ENCODE assay signal across 1 cellular context in genomic region chr6:54929245-54929909, GRCh38.
A peak's percentile ranks its signal among the peaks of the same experiment; 100 is the strongest.
TF ChIP-seq lines count a peak whose summit lies in the region.

No MANE protein-coding gene starts in this region.

TF ChIP-seq in HepG2, 621 proteins besides CTCF, POLR2A, EP300 and RAD21 (continued from another document and continues in another):
- TF ChIP-seq ZHX2 (IDR thresholded peaks at IDR 0.05; ENCODE audit: low read depth) (no peak), ZHX2 (CRISPR knock-in tag; IDR thresholded peaks at IDR 0.05; ENCODE audit: borderline replicate concordance) (no peak), ZFP37 (CRISPR knock-in tag; IDR thresholded peaks at IDR 0.05; ENCODE audit: borderline replicate concordance) (no peak), RFXAP (CRISPR knock-in tag; IDR thresholded peaks at IDR 0.05; ENCODE audit: borderline replicate concordance) (no peak; the same call in 1 of the 2 replicates), ONECUT2 (CRISPR knock-in tag; IDR thresholded peaks at IDR 0.05) (no peak), SMARCC2 (IDR thresholded peaks at IDR 0.05) (peak; percentile 98), ZNF558 (CRISPR knock-in tag; IDR thresholded peaks at IDR 0.05; ENCODE audit: borderline replicate concordance) (no peak), JARID2 (CRISPR knock-in tag; IDR thresholded peaks at IDR 0.05; ENCODE audit: insufficient replicate concordance) (no peak), ZNF619 (CRISPR knock-in tag; IDR thresholded peaks at IDR 0.05) (no peak), NFKB2 (CRISPR knock-in tag; IDR thresholded peaks at IDR 0.05; ENCODE audit: borderline replicate concordance) (no peak), SOX6 (IDR thresholded peaks at IDR 0.05) (no peak), SOX6 (CRISPR knock-in tag; IDR thresholded peaks at IDR 0.05) (peak; percentile 57; the same call in 1 of the 2 replicates), NFE2 (CRISPR knock-in tag; IDR thresholded peaks at IDR 0.05) (no peak), YEATS4 (CRISPR knock-in tag; IDR thresholded peaks at IDR 0.05; ENCODE audit: borderline replicate concordance) (0 out of 2 replicates have a peak, but pooled peaks have one; percentile 19), ZMYM4 (CRISPR knock-in tag; IDR thresholded peaks at IDR 0.05) (peak; percentile 68; the same call in 1 of the 2 replicates), ATM (IDR thresholded peaks at IDR 0.05; ENCODE audit: borderline replicate concordance) (no peak), POGZ (CRISPR knock-in tag; IDR thresholded peaks at IDR 0.05) (peak; percentile 86), SOX5 (CRISPR knock-in tag; IDR thresholded peaks at IDR 0.05; ENCODE audit: borderline replicate concordance) (peak; percentile 55; the same call in 1 of the 2 replicates), RAD51 (IDR thresholded peaks at IDR 0.05; ENCODE audit: borderline replicate concordance) (no peak), HOXD1 (CRISPR knock-in tag; IDR thresholded peaks at IDR 0.05) (0 out of 2 replicates have a peak, but pooled peaks have one; percentile 35), ZNF296 (CRISPR knock-in tag; conservative IDR thresholded peaks at IDR 0.05) (no peak), ZNF318 (CRISPR knock-in tag; IDR thresholded peaks at IDR 0.05) (no peak), WIZ (CRISPR knock-in tag; IDR thresholded peaks at IDR 0.05) (0 out of 2 replicates have a peak, but pooled peaks have one; percentile 33), PPARG (CRISPR knock-in tag; conservative IDR thresholded peaks at IDR 0.05) (no peak), ZKSCAN1 (IDR thresholded peaks at IDR 0.05; ENCODE audit: low read length) (no peak), RELA (CRISPR knock-in tag; IDR thresholded peaks at IDR 0.05) (no peak), PITX1 (CRISPR knock-in tag; IDR thresholded peaks at IDR 0.05) (peak; percentile 74), AHR (CRISPR knock-in tag; IDR thresholded peaks at IDR 0.05) (no peak), SALL1 (CRISPR knock-in tag; IDR thresholded peaks at IDR 0.05) (peak; percentile 69; the same call in 1 of the 2 replicates), ZNF362 (CRISPR knock-in tag; IDR thresholded peaks at IDR 0.05; ENCODE audit: borderline replicate concordance) (peak; percentile 83; the same call in 1 of the 2 replicates), MXD4 (CRISPR knock-in tag; IDR thresholded peaks at IDR 0.05) (0 out of 2 replicates have a peak, but pooled peaks have one; percentile 40), BCLAF1 (IDR thresholded peaks at IDR 0.05) (no peak), ZNF136 (CRISPR knock-in tag; IDR thresholded peaks at IDR 0.05; ENCODE audit: low read depth) (0 out of 2 replicates have a peak, but pooled peaks have one; percentile 56), ZNF670 (CRISPR knock-in tag; IDR thresholded peaks at IDR 0.05; ENCODE audit: borderline replicate concordance) (no peak), RFXANK (CRISPR knock-in tag; IDR thresholded peaks at IDR 0.05) (no peak)
- TF ChIP-seq, protein P1, sequence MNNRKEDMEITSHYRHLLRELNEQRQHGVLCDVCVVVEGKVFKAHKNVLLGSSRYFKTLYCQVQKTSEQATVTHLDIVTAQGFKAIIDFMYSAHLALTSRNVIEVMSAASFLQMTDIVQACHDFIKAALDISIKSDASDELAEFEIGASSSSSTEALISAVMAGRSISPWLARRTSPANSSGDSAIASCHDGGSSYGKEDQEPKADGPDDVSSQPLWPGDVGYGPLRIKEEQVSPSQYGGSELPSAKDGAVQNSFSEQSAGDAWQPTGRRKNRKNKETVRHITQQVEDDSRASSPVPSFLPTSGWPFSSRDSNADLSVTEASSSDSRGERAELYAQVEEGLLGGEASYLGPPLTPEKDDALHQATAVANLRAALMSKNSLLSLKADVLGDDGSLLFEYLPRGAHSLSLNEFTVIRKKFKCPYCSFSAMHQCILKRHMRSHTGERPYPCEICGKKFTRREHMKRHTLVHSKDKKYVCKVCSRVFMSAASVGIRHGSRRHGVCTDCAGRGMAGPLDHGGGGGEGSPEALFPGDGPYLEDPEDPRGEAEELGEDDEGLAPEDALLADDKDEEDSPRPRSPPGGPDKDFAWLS (CRISPR knock-in tag; IDR thresholded peaks at IDR 0.05; ENCODE audit: borderline replicate concordance), result no peak
- TF ChIP-seq, protein P2, sequence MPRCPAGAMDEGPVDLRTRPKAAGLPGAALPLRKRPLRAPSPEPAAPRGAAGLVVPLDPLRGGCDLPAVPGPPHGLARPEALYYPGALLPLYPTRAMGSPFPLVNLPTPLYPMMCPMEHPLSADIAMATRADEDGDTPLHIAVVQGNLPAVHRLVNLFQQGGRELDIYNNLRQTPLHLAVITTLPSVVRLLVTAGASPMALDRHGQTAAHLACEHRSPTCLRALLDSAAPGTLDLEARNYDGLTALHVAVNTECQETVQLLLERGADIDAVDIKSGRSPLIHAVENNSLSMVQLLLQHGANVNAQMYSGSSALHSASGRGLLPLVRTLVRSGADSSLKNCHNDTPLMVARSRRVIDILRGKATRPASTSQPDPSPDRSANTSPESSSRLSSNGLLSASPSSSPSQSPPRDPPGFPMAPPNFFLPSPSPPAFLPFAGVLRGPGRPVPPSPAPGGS (CRISPR knock-in tag; IDR thresholded peaks at IDR 0.05), result no peak
- TF ChIP-seq, protein P3, sequence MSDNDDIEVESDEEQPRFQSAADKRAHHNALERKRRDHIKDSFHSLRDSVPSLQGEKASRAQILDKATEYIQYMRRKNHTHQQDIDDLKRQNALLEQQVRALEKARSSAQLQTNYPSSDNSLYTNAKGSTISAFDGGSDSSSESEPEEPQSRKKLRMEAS (IDR thresholded peaks at IDR 0.05), result peak; percentile 49; the same call in 1 of the 2 replicates
